10 cellular contexts compared by ENCODE assay signal in the genomic region with DNA sequence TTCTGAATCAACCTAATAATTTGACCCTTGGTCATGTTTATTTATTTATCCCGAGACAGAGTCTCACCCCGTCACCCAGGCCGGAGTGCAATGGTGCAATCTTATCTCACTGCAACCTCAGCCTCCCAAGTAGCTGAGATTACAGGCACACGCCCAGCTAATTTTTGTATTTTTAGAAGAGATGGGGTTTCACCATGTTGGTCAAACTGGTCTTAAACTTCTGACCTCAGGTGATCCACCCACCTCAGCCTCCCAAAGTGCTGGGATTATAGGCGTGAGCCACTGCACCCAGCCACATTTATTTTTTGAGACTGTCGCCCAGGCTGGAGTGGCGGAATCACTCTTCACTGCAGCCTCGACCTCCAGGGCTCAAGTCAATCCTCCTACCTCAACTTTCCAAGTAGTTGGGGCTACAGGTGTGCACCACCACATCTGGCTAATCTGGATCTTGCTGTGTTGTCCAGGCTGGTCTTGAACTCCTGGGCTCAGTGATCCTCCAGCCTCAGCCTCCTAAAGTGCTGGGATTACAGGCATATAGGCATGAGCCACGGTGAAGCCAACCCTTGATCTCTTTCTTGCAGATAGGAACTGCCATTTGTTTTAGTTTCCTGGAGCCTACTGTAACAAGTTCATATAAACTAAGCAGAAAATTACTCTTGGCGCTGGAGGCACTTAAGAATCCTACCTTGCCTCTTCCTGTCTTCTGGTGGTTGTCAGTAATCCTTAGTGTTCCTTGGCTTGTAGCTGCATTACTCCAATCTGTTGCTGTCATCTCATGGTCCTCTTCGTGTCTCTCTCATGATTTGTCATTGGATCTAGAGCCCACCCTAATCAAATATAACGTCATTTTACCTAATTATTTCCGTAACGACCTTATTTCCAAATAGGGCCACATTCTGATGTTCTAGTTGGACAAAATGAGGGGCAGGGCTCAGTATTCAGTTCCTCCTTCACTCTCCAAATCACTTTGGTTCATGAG. TPM values are rescaled to one million over a fixed set of nuclear protein-coding genes. Genes with fewer than 3 reads are reported as not detected.
DNase-seq lines count a peak whose midpoint lies in the region; ATAC-seq, FAIRE-seq and TF ChIP-seq lines count a peak whose summit lies in the region.
"Had no signal": no experiment of that assay in that cellular context is flagged by ENCODE, and none has a peak within 500 bp of the region (broad histone marks: within the 10 kb centered on the region; RNA-seq: fewer than 3 reads in every experiment).

No MANE protein-coding gene starts in this region.

- H3K4me1 Mint-ChIP-seq in activated CD4-positive, alpha-beta T cell treated with anti-CD3 and anti-CD28 coated beads for 36 hours: peaks cover 56% of the 10 kb centered on the region

- POLR2A ChIA-PET in activated CD4-positive, alpha-beta T cell treated with anti-CD3 and anti-CD28 coated beads for 36 hours (lab: Charles Lee): interaction anchor here (0.5 kb wide), 1 partner anchor 15 kb away, joined by 3 read pairs; a partner anchor contains a TSS

- no peaks in the 10 kb centered on the region for H3K27me3 Mint-ChIP-seq in activated CD4-positive, alpha-beta T cell treated with anti-CD3 and anti-CD28 coated beads for 36 hours

- H3K4me3 ChIP-seq in SU-DHL-6 (ENCODE audit: insufficient read depth, low read length, poor library complexity, severe bottlenecking) (peak overlapping the region; percentile 76), esophagus (ENCODE audit: low read depth in 1 of 2, low read length in 2 of 2) (peak overlapping the region; percentile 15 to 93), small intestine (ENCODE audit: low read depth in 1 of 2, low read length in 2 of 2) (no peak overlapping the region)

- no peak for ATAC-seq in activated CD4-positive, alpha-beta T cell treated with anti-CD3 and anti-CD28 coated beads for 36 hours

- H3K9me3 ChIP-seq in SU-DHL-6 (ENCODE audit: insufficient read depth, low read length) (no peaks in the 10 kb centered on the region), esophagus (ENCODE audit: control insufficient read depth in 2 of 2, insufficient read depth in 1 of 2, low read depth in 1 of 2, low read length in 1 of 2) (no peaks in the 10 kb centered on the region), small intestine (ENCODE audit: control insufficient read depth, low read depth) (no peaks in the 10 kb centered on the region)

- H2AFZ ChIP-seq in SU-DHL-6 (ENCODE audit: low read depth, low read length, severe bottlenecking): no peak overlapping the region

- H4K20me1 ChIP-seq in SU-DHL-6 (ENCODE audit: low read depth, low read length): peaks cover 16% of the 10 kb centered on the region

- peak overlapping the region; percentile 88 for H3K4me2 ChIP-seq in SU-DHL-6 (ENCODE audit: low read depth, low read length, poor library complexity, severe bottlenecking)

- H3K9me2 ChIP-seq in SU-DHL-6 (replicated peaks; ENCODE audit: insufficient read depth, low read length): no peaks in the 10 kb centered on the region

- H3K9ac ChIP-seq in SU-DHL-6 (ENCODE audit: low read length): peak overlapping the region; percentile 75

- FAIRE-seq in small intestine (lab: Jason Lieb, UNC): no peak
- FAIRE-seq: D721Med had no signal

- peak overlapping the region; percentile 91 for H3K4me3 Mint-ChIP-seq in activated CD4-positive, alpha-beta T cell treated with anti-CD3 and anti-CD28 coated beads for 36 hours

- peak overlapping the region; percentile 100 for H3K27ac Mint-ChIP-seq in activated CD4-positive, alpha-beta T cell treated with anti-CD3 and anti-CD28 coated beads for 36 hours

- intact Hi-C loops in activated CD4-positive, alpha-beta T cell treated with anti-CD3 and anti-CD28 coated beads for 36 hours (cut with DNase I, micrococcal nuclease): loop anchor here (2.0 to 10.0 kb wide), 6 partner anchors 38 to 1299 kb away; a partner anchor contains a TSS

- no peaks in the 10 kb centered on the region for H3K9me3 Mint-ChIP-seq in activated CD4-positive, alpha-beta T cell treated with anti-CD3 and anti-CD28 coated beads for 36 hours (ENCODE audit: low read depth)

- H3K36me3 ChIP-seq in SU-DHL-6 (ENCODE audit: low read length) (peaks cover 31% of the 10 kb centered on the region), esophagus (ENCODE audit: control insufficient read depth in 2 of 2, insufficient read depth in 2 of 2, low read length in 1 of 2) (peaks cover 0 to 15% of the 10 kb centered on the region in 2 donors), small intestine (ENCODE audit: control insufficient read depth in 2 of 2, insufficient read depth in 2 of 2, low read length in 2 of 2) (peaks cover 1 to 4% of the 10 kb centered on the region in 2 donors)

- H3K79me2 ChIP-seq in SU-DHL-6 (ENCODE audit: insufficient read depth, low read length): peaks cover 45% of the 10 kb centered on the region

- H3K4me1 ChIP-seq in esophagus (ENCODE audit: control insufficient read depth in 2 of 2, insufficient read depth in 2 of 2, low read length in 1 of 2): peaks cover 4 to 10% of the 10 kb centered on the region in 2 donors
- peaks cover 0 to 2% of the 10 kb centered on the region in 2 donors for H3K4me1 ChIP-seq in small intestine (ENCODE audit: control insufficient read depth in 2 of 2, insufficient read depth in 1 of 2, low read depth in 1 of 2, low read length in 1 of 2)

- H3K36me3 Mint-ChIP-seq in activated CD4-positive, alpha-beta T cell treated with anti-CD3 and anti-CD28 coated beads for 36 hours (ENCODE audit: low read depth): peaks cover 58% of the 10 kb centered on the region

- peak overlapping the region; percentile 90 for H3K27ac ChIP-seq in SU-DHL-6 (ENCODE audit: low read depth, low read length)
- H3K27ac ChIP-seq in esophagus (ENCODE audit: low read depth in 2 of 2, low read length in 1 of 2): peak overlapping the region; percentile 58 to 98
- H3K27ac ChIP-seq in small intestine (ENCODE audit: low read depth in 1 of 2, low read length in 1 of 2): peak overlapping the region in 1 of 2 donors; percentile 47

- no peak for DNase-seq in activated CD4-positive, alpha-beta T cell treated with anti-CD3 and anti-CD28 coated beads for 36 hours
- DNase-seq in activated CD4-positive, alpha-beta T cell treated with anti-CD3 and anti-CD28 coated beads for 48 hours: no peak
- peak; percentile 33 for DNase-seq in small intestine
- no peak for DNase-seq in stimulated activated CD4-positive, alpha-beta T cell treated with anti-CD3 and anti-CD28 coated beads, Interleukin-15, amount 100 ng/mL, for 24 hours
- no peak for DNase-seq in NCI-H510A treated with DMSO at 0.1 percent for 48 hours (lab: John Stamatoyannopoulos, UW)
- no peak for DNase-seq in NCI-H510A (lab: John Stamatoyannopoulos, UW)
- DNase-seq: HCEC 1CT had no signal

- no peaks in the 10 kb centered on the region for H3K27me3 ChIP-seq in SU-DHL-6 (ENCODE audit: low read length)
- H3K27me3 ChIP-seq in esophagus (ENCODE audit: control insufficient read depth in 1 of 2, insufficient read depth in 2 of 2, low read length in 2 of 2): no peaks in the 10 kb centered on the region
- H3K27me3 ChIP-seq in small intestine (ENCODE audit: control insufficient read depth in 2 of 2, insufficient read depth in 2 of 2, low read length in 2 of 2): no peaks in the 10 kb centered on the region

- TF ChIP-seq CTCF in SU-DHL-6 (IDR thresholded peaks at IDR 0.05; ENCODE audit: insufficient read depth, low read length, poor library complexity, severe bottlenecking): no peak

- CTCF ChIA-PET in activated CD4-positive, alpha-beta T cell treated with anti-CD3 and anti-CD28 coated beads for 36 hours (lab: Charles Lee): no interaction called here

- WGBS in esophagus, 2 donors: 49 to 50% methylated on average over 14 of the region's 14 CpGs
- 27 to 48% (median 31%) methylated on average over 14 of the region's 14 CpGs for WGBS in small intestine, 3 donors

- peaks cover 76% of the 10 kb centered on the region for H3F3A ChIP-seq in SU-DHL-6 (ENCODE audit: insufficient read depth)

RNA-seq across cellular contexts. Expression of a gene that starts 2.3 kb away (rescaled TPM):
- 1,000 to 10,000 TPM; 2,706 to 4,631 TPM for total RNA-seq in activated CD4-positive, alpha-beta T cell treated with anti-CD3 and anti-CD28 coated beads for 36 hours
- polyA plus RNA-seq in esophagus (1,000 to 10,000 TPM; 7,154 to 7,464 TPM), small intestine (1,000 to 10,000 TPM; 2,947 to 6,778 (median 5,180) TPM)

RNA-seq across cellular contexts. Expression of a gene that starts 2.5 kb away (rescaled TPM):
- total RNA-seq in activated CD4-positive, alpha-beta T cell treated with anti-CD3 and anti-CD28 coated beads for 36 hours: 10 to 100 TPM; 35.6 to 45.2 TPM
- polyA plus RNA-seq in esophagus (10 to 100 TPM; 44.9 to 48.9 TPM), small intestine (10 to 100 TPM; 23.8 to 54.3 (median 41.7) TPM)

RNA-seq across cellular contexts. Expression of a gene that starts 2.7 kb away (rescaled TPM):
- total RNA-seq in activated CD4-positive, alpha-beta T cell treated with anti-CD3 and anti-CD28 coated beads for 36 hours: 1 to 10 TPM; 2.8 to 3.5 TPM
- polyA plus RNA-seq in esophagus: 10 to 100 TPM; 21.1 to 27.2 TPM
- polyA plus RNA-seq in small intestine: 10 to 100 TPM; 10.8 to 15.4 (median 14.5) TPM

RNA-seq across cellular contexts. Expression of a gene that starts 14.8 kb away (rescaled TPM):
- 10 to 100 TPM; 63.5 to 69.4 TPM for total RNA-seq in activated CD4-positive, alpha-beta T cell treated with anti-CD3 and anti-CD28 coated beads for 36 hours
- polyA plus RNA-seq in esophagus (10 to 100 TPM; 38.6 to 44.5 TPM), small intestine (10 to 100 TPM; 39.4 to 60.5 (median 47.5) TPM)

RNA-seq across cellular contexts. Expression of a gene that starts 15.2 kb away (rescaled TPM):
- 10 to 100 TPM; 65.4 to 96.9 TPM for total RNA-seq in activated CD4-positive, alpha-beta T cell treated with anti-CD3 and anti-CD28 coated beads for 36 hours
- polyA plus RNA-seq in esophagus (100 to 1,000 TPM; 127 to 293 TPM), small intestine (100 to 1,000 TPM; 129 to 183 (median 164) TPM)

Comparison
In these comparisons a context has a peak if more than half of its experiments do, and no peak if none do; other contexts are left out.
1. H3K4me3 ChIP-seq: peak in SU-DHL-6 (single experiment) and esophagus (2 of 2); none in small intestine (0 of 2).